Comparison of ENCODE assay signal across 16 cellular contexts in genomic region chr1:171798311-171798710, GRCh38. TPM values are rescaled to one million over a fixed set of nuclear protein-coding genes. Genes with fewer than 3 reads are reported as not detected.
DNase-seq lines count a peak whose midpoint lies in the region; ATAC-seq and TF ChIP-seq lines count a peak whose summit lies in the region.
"Had no signal": no experiment of that assay in that cellular context is flagged by ENCODE, and none has a peak within 500 bp of the region (broad histone marks: within the 10 kb centered on the region; RNA-seq: fewer than 3 reads in every experiment).

No MANE protein-coding gene starts in this region.

- WGBS in mammary epithelial cell (ENCODE audit: low coverage, missing lambda C conversion rate) = 100% methylated on average over 3 of the region's 3 CpGs
- WGBS in heart right ventricle, 2 donors = 95 to 96% methylated on average over 3 of the region's 3 CpGs

- H3K36me3 Mint-ChIP-seq in MCF 10A (ENCODE audit: insufficient read depth, unreplicated experiment) (peaks cover 50% of the 10 kb centered on the region), WTC11 (peaks cover 41% of the 10 kb centered on the region), mesothelial cell of epicardium (peaks cover 24% of the 10 kb centered on the region)

- no peak for DNase-seq in MCF 10A (ENCODE audit: unreplicated experiment)
- DNase-seq in mammary epithelial cell = no peak
- no peak for DNase-seq in WTC11 (ENCODE audit: low spot score)
- no peak for DNase-seq in mesothelial cell of epicardium (ENCODE audit: low spot score in 2 of 2, unreplicated experiment in 2 of 2)
- no peak for DNase-seq in heart right ventricle
- DNase-seq in left lobe of liver (ENCODE audit: low spot score) = no peak
- no peak for DNase-seq in NCI-H2171 treated with DMSO at 0.1 percent for 48 hours (lab: John Stamatoyannopoulos, UW)
- DNase-seq: C1 segment of cervical spinal cord; Calu3; CD4-positive, alpha-beta T cell; DMS 273 treated with DMSO at 0.1 percent for 48 hours; DMS79; GM23248; H7 had no signal

- H4K20me1 ChIP-seq in mammary epithelial cell (ENCODE audit: insufficient read depth, low read length) = no peaks in the 10 kb centered on the region

- H3K36me3 ChIP-seq in mammary epithelial cell (ENCODE audit: insufficient read depth, low read length) = peaks cover 9% of the 10 kb centered on the region
- peaks cover 0 to 55% (median 31%) of the 10 kb centered on the region in 9 donors for H3K36me3 ChIP-seq in heart right ventricle

- POLR2A ChIA-PET in MCF 10A (lab: Yijun Ruan, JAX) = interaction anchor here (1.4 to 5.6 kb wide), 3 partner anchors 31 to 187 kb away, joined by 4 to 54 read pairs (median 21); partner anchors contain the start of gene VAMP4
- POLR2A ChIA-PET in WTC11 (lab: Charles Lee) = interaction anchor here (0.6 kb wide), 1 partner anchor 149 kb away, joined by 3 read pairs; no protein-coding TSS in a partner anchor

- H3K27ac Mint-ChIP-seq in MCF 10A (ENCODE audit: low read depth, unreplicated experiment) (peak overlapping the region; percentile 8), WTC11 (0 out of 2 replicates have a peak overlapping the region, but pooled peaks have one; percentile 14), mesothelial cell of epicardium (peak overlapping the region; percentile 76)
- H3K27ac Mint-ChIP-seq: B cell; CD4-positive, alpha-beta T cell had no signal

- H3K9me3 ChIP-seq in mammary epithelial cell (replicated peaks; ENCODE audit: insufficient read depth, low read length) = no peaks in the 10 kb centered on the region
- no peaks in the 10 kb centered on the region for H3K9me3 ChIP-seq in heart right ventricle

- no peak overlapping the region for H3K4me3 ChIP-seq in mammary epithelial cell (replicated peaks in 1 of 3; ENCODE audit: insufficient read depth in 1 of 3, low read depth in 2 of 3, low read length in 3 of 3)
- no peak overlapping the region for H3K4me3 ChIP-seq in heart right ventricle
- H3K4me3 ChIP-seq: GM12878, GM23248 had no signal

- H3K4me3 Mint-ChIP-seq in MCF 10A (ENCODE audit: unreplicated experiment) = no peak overlapping the region
- no peak overlapping the region for H3K4me3 Mint-ChIP-seq in WTC11
- no peak overlapping the region for H3K4me3 Mint-ChIP-seq in mesothelial cell of epicardium
- H3K4me3 Mint-ChIP-seq: B cell; CD4-positive, alpha-beta T cell had no signal

- peaks cover 13% of the 10 kb centered on the region for H3K4me1 Mint-ChIP-seq in MCF 10A (ENCODE audit: insufficient read depth, unreplicated experiment)
- peaks cover 25% of the 10 kb centered on the region for H3K4me1 Mint-ChIP-seq in WTC11
- H3K4me1 Mint-ChIP-seq in mesothelial cell of epicardium = peaks cover 39% of the 10 kb centered on the region

- intact Hi-C loops in MCF 10A (cut with micrococcal nuclease) = no loop called here
- intact Hi-C loops in mammary epithelial cell (cut with micrococcal nuclease) = no loop called here
- intact Hi-C loops in heart right ventricle (cut with DNase I) = loop anchor here in 2 of 10 donors (10.0 kb wide), 2 partner anchors 626 to 646 kb away; partner anchors contain the start of genes C1orf105 (in 1 of the 2) and PIGC (in 1 of the 2)

- dilution Hi-C loops in mammary epithelial cell (cut with HindIII; ENCODE audit: low sequenced_read_pairs) = no loop called here

- CTCF ChIA-PET in MCF 10A (lab: Yijun Ruan, JAX) (interaction anchor here (0.6 to 30.8 kb wide), 14 partner anchors 12 to 645 kb away, joined by 3 to 1502 read pairs (median 18); partner anchors contain the start of genes METTL13 and PIGC), mammary epithelial cell (lab: Charles Lee; ENCODE audit: low non-redundant PET) (no interaction called here), WTC11 (lab: Charles Lee) (interaction anchor here (1.3 to 8.5 kb wide), 5 partner anchors 10 to 186 kb away, joined by 4 to 277 read pairs (median 4); no protein-coding TSS in a partner anchor)

- H3K27me3 ChIP-seq in mammary epithelial cell (ENCODE audit: insufficient read depth, low read length) (no peaks in the 10 kb centered on the region), heart right ventricle (no peaks in the 10 kb centered on the region)

- no peak overlapping the region for H2AFZ ChIP-seq in mammary epithelial cell (ENCODE audit: low read depth, low read length)
- H2AFZ ChIP-seq: GM23248 had no signal

- TF ChIP-seq CTCF in MCF 10A (IDR thresholded peaks at IDR 0.05; ENCODE audit: unreplicated experiment) = no peak
- TF ChIP-seq CTCF in mammary epithelial cell (conservative IDR thresholded peaks at IDR 0.05 in 1 of 2, IDR thresholded peaks at IDR 0.05 in 1 of 2; ENCODE audit: extremely low read depth in 1 of 2, insufficient read depth in 1 of 2, low read depth in 1 of 2, low read length in 2 of 2) = no peak
- no peak for TF ChIP-seq CTCF in WTC11 (IDR thresholded peaks at IDR 0.05)
- no peak for TF ChIP-seq CTCF in mesothelial cell of epicardium (IDR thresholded peaks at IDR 0.05; ENCODE audit: unreplicated experiment)
- no peak for TF ChIP-seq CTCF in heart right ventricle (IDR thresholded peaks at IDR 0.05)

- no TSS peak for BruUV-seq in MCF 10A (replicated peaks; lab: Mats Ljungman, UMichigan)
- no TSS peak for BruUV-seq in mammary epithelial cell (replicated peaks; lab: Mats Ljungman, UMichigan)

- H3K4me2 ChIP-seq in mammary epithelial cell (ENCODE audit: insufficient read depth, low read depth, low read length) = no peak overlapping the region

- H3K27ac ChIP-seq in mammary epithelial cell (ENCODE audit: insufficient read depth, low read depth, low read length) (no peak overlapping the region), heart right ventricle (no peak overlapping the region)
- H3K27ac ChIP-seq: GM23248 had no signal

- no peaks in the 10 kb centered on the region for H3K9me3 Mint-ChIP-seq in MCF 10A (ENCODE audit: unreplicated experiment)
- no peaks in the 10 kb centered on the region for H3K9me3 Mint-ChIP-seq in WTC11
- no peaks in the 10 kb centered on the region for H3K9me3 Mint-ChIP-seq in mesothelial cell of epicardium
- H3K9me3 Mint-ChIP-seq: CD4-positive, alpha-beta T cell had no signal

- H3K9ac ChIP-seq in mammary epithelial cell (ENCODE audit: insufficient read depth, low read length) = no peak overlapping the region
- H3K9ac ChIP-seq: GM23248 had no signal

- H3K4me1 ChIP-seq in mammary epithelial cell (ENCODE audit: insufficient read depth, low read length) (peaks cover 20% of the 10 kb centered on the region), heart right ventricle (peaks cover 0 to 22% (median 15%) of the 10 kb centered on the region in 9 donors)

- in situ Hi-C loops in mammary epithelial cell (cut with MboI; ENCODE audit: low sequenced_read_pairs in 2 of 2) = loop anchor here in 1 of 2 donors (5.0 kb wide), 1 partner anchor 184 kb away; no protein-coding TSS in a partner anchor

- peaks cover 15% of the 10 kb centered on the region for H3K79me2 ChIP-seq in mammary epithelial cell (ENCODE audit: insufficient read depth, low read length)

- ATAC-seq in WTC11 = no peak
- no peak for ATAC-seq in heart right ventricle
- ATAC-seq in left lobe of liver = no peak
- ATAC-seq: GM12878 had no signal

- H3K27me3 Mint-ChIP-seq in MCF 10A (ENCODE audit: insufficient read depth, unreplicated experiment) (no peaks in the 10 kb centered on the region), WTC11 (ENCODE audit: low read depth) (no peaks in the 10 kb centered on the region), mesothelial cell of epicardium (ENCODE audit: low read depth) (no peaks in the 10 kb centered on the region)
- H3K27me3 Mint-ChIP-seq: B cell; CD4-positive, alpha-beta T cell had no signal

TF ChIP-seq in WTC11, 78 proteins besides CTCF, POLR2A, EP300 and RAD21 (continues in another document):
- no peak for TF ChIP-seq MLX (CRISPR knock-in tag; IDR thresholded peaks at IDR 0.05)
- no peak for TF ChIP-seq GRHL2 (CRISPR knock-in tag; IDR thresholded peaks at IDR 0.05; ENCODE audit: insufficient replicate concordance, severe bottlenecking)
- no peak for TF ChIP-seq ZBTB43 (CRISPR knock-in tag; IDR thresholded peaks at IDR 0.05)

RNA-seq across cellular contexts. Expression of gene METTL13, which starts 16.9 kb away (rescaled TPM):
- 30.7 and 39.1 TPM in 2 replicates for total RNA-seq in MCF 10A (2022)
- 10 to 100 TPM; 21.5 to 31.6 TPM for total RNA-seq in mammary epithelial cell
- 39.8 TPM for polyA plus RNA-seq in mammary epithelial cell
- 69.8 TPM for polyA minus RNA-seq in mammary epithelial cell
- total RNA-seq in WTC11 (2021) = 40.4 to 46.5 TPM (median 43.6 TPM) in 3 replicates
- total RNA-seq in mesothelial cell of epicardium = 27.4 to 32.5 TPM (median 30.2 TPM) in 3 replicates
- total RNA-seq in heart right ventricle = 10 to 100 TPM; 12.9 to 20.2 (median 16.5) TPM
- 10 to 100 TPM in 1 of 2 donors, 1 to 10 TPM in 1; 3.2 to 18.9 TPM for polyA plus RNA-seq in heart right ventricle
- total RNA-seq in left lobe of liver = 14.4 TPM

RNA-seq across cellular contexts. Expression of gene DNM3, which starts 43.0 kb away (rescaled TPM):
- total RNA-seq in MCF 10A (2022) (0.44 and 0.68 TPM in 2 replicates), mammary epithelial cell (1 to 10 TPM; 3.0 to 6.4 TPM), WTC11 (2021) (0.99 to 1.9 TPM (median 1.6 TPM) in 3 replicates), mesothelial cell of epicardium (4.7 to 5.0 TPM (median 4.9 TPM) in 3 replicates), heart right ventricle (1 to 10 TPM in 9 of 10 donors, under 1 TPM in 1; 0.77 to 2.8 (median 2.2) TPM), left lobe of liver (0.40 TPM)
- polyA plus RNA-seq in mammary epithelial cell (3.1 TPM), heart right ventricle (1 to 10 TPM in 1 of 2 donors, under 1 TPM in 1; 0.78 to 2.7 TPM)
- polyA minus RNA-seq in mammary epithelial cell = 8.0 TPM

RNA-seq across cellular contexts. Expression of gene VAMP4, which starts 56.4 kb away (rescaled TPM):
- total RNA-seq in MCF 10A (2022) = 20.2 and 21.1 TPM in 2 replicates
- 10 to 100 TPM in 1 of 2 donors, 1 to 10 TPM in 1; 6.7 to 13.8 TPM for total RNA-seq in mammary epithelial cell
- polyA plus RNA-seq in mammary epithelial cell = 2.7 TPM
- 3.4 TPM for polyA minus RNA-seq in mammary epithelial cell
- total RNA-seq in WTC11 (2021) = 8.9 to 11.4 TPM (median 9.4 TPM) in 3 replicates
- 8.1 to 8.5 TPM (median 8.4 TPM) in 3 replicates for total RNA-seq in mesothelial cell of epicardium
- total RNA-seq in heart right ventricle = 10 to 100 TPM in 5 of 10 donors, 1 to 10 TPM in 5; 6.6 to 12.5 (median 9.2) TPM
- polyA plus RNA-seq in heart right ventricle = 1 to 10 TPM; 4.1 to 6.1 TPM
- total RNA-seq in left lobe of liver = 8.0 TPM

Comparison
In these comparisons a context has a peak if more than half of its experiments do, and no peak if none do; other contexts are left out.
1. H3K27ac Mint-ChIP-seq: peak in every context shown above with its lines; median percentile 76 in mesothelial cell of epicardium; 14 in WTC11; 8 in MCF 10A.